Comparison of ENCODE assay signal across 1 cellular context in genomic region chr6:70955441-70956190, GRCh38.
A peak's percentile ranks its signal among the peaks of the same experiment; 100 is the strongest.
TF ChIP-seq lines count a peak whose summit lies in the region.

No MANE protein-coding gene starts in this region.

TF ChIP-seq in HepG2, 621 proteins besides CTCF, POLR2A, EP300 and RAD21 (continued from another document and continues in another):
- TF ChIP-seq TFDP2 (CRISPR knock-in tag; IDR thresholded peaks at IDR 0.05), result peak; percentile 84
- TF ChIP-seq POLR2AphosphoS5 (IDR thresholded peaks at IDR 0.05; ENCODE audit: low read depth, low read length), result no peak
- peak; percentile 9; the same call in 1 of the 2 replicates for TF ChIP-seq SKIL (CRISPR knock-in tag; IDR thresholded peaks at IDR 0.05; ENCODE audit: borderline replicate concordance)
- no peak for TF ChIP-seq TAF15 (IDR thresholded peaks at IDR 0.05; ENCODE audit: low read depth, low read length, poor library complexity, severe bottlenecking)
- TF ChIP-seq ZSCAN29 (CRISPR knock-in tag; conservative IDR thresholded peaks at IDR 0.05), result no peak
- no peak for TF ChIP-seq ZNF660 (CRISPR knock-in tag; IDR thresholded peaks at IDR 0.05; ENCODE audit: borderline replicate concordance, low read depth)
- TF ChIP-seq PAF1 (CRISPR knock-in tag; IDR thresholded peaks at IDR 0.05), result no peak
- TF ChIP-seq SETDB1 (CRISPR knock-in tag; IDR thresholded peaks at IDR 0.05; ENCODE audit: borderline replicate concordance), result no peak
- peak; percentile 83 for TF ChIP-seq ATF7-NPFF (CRISPR knock-in tag; IDR thresholded peaks at IDR 0.05; ENCODE audit: low read depth)
- TF ChIP-seq ZMYM2 (CRISPR knock-in tag; IDR thresholded peaks at IDR 0.05), result no peak
- TF ChIP-seq ZNF101 (CRISPR knock-in tag; IDR thresholded peaks at IDR 0.05; ENCODE audit: borderline replicate concordance, low read depth), result no peak
- no peak for TF ChIP-seq SKI (IDR thresholded peaks at IDR 0.05; ENCODE audit: partially characterized antibody)
- TF ChIP-seq CEBPZ (IDR thresholded peaks at IDR 0.05; ENCODE audit: low read length), result no peak
- no peak; a peak in 1 of 4 replicates for TF ChIP-seq REST (IDR thresholded peaks at IDR 0.05; ENCODE audit: borderline replicate concordance in 1 of 2, low read depth in 1 of 2, low read length in 2 of 2)
- TF ChIP-seq RNF2 (conservative IDR thresholded peaks at IDR 0.05; ENCODE audit: low read depth), result peak; percentile 87
- TF ChIP-seq ETV6 (CRISPR knock-in tag; conservative IDR thresholded peaks at IDR 0.05), result no peak
- TF ChIP-seq RNF219 (CRISPR knock-in tag; IDR thresholded peaks at IDR 0.05), result no peak
- TF ChIP-seq ZBTB46 (CRISPR knock-in tag; IDR thresholded peaks at IDR 0.05; ENCODE audit: borderline replicate concordance), result no peak
- TF ChIP-seq KDM5A (IDR thresholded peaks at IDR 0.05; ENCODE audit: borderline replicate concordance, low read length), result no peak
- TF ChIP-seq ZNF850 (CRISPR knock-in tag; conservative IDR thresholded peaks at IDR 0.05), result no peak
- peak; percentile 83; the same call in 1 of the 2 replicates for TF ChIP-seq ZNF547 (CRISPR knock-in tag; IDR thresholded peaks at IDR 0.05)
- TF ChIP-seq ZNF570 (CRISPR knock-in tag; IDR thresholded peaks at IDR 0.05; ENCODE audit: borderline replicate concordance), result no peak
- TF ChIP-seq MYPOP (CRISPR knock-in tag; IDR thresholded peaks at IDR 0.05), result peak; percentile 99
- peak; percentile 92 for TF ChIP-seq IRX3 (CRISPR knock-in tag; IDR thresholded peaks at IDR 0.05; ENCODE audit: borderline replicate concordance, low read depth)
- TF ChIP-seq MTERF4 (CRISPR knock-in tag; IDR thresholded peaks at IDR 0.05), result no peak
- peak; percentile 72; the same call in 1 of the 2 replicates for TF ChIP-seq E2F1 (CRISPR knock-in tag; IDR thresholded peaks at IDR 0.05)
- TF ChIP-seq IKZF4 (CRISPR knock-in tag; IDR thresholded peaks at IDR 0.05; ENCODE audit: borderline replicate concordance, low read depth, not compliant biosample characterization), result peak; percentile 89
- no peak for TF ChIP-seq HINFP (CRISPR knock-in tag; IDR thresholded peaks at IDR 0.05; ENCODE audit: low read depth)
- no peak for TF ChIP-seq CHD2 (IDR thresholded peaks at IDR 0.05; ENCODE audit: low read depth, low read length)
- peak; percentile 54; the same call in 1 of the 2 replicates for TF ChIP-seq CBFB (CRISPR knock-in tag; IDR thresholded peaks at IDR 0.05)
- no peak for TF ChIP-seq ZNF7 (CRISPR knock-in tag; IDR thresholded peaks at IDR 0.05)
- TF ChIP-seq ZSCAN31 (CRISPR knock-in tag; IDR thresholded peaks at IDR 0.05; ENCODE audit: low read depth), result no peak; the same call in none of the 2 replicates
- TF ChIP-seq ZSCAN21 (CRISPR knock-in tag; IDR thresholded peaks at IDR 0.05; ENCODE audit: borderline replicate concordance), result peak; percentile 85
- TF ChIP-seq KLF12 (CRISPR knock-in tag; IDR thresholded peaks at IDR 0.05; ENCODE audit: borderline replicate concordance), result 0 out of 2 replicates have a peak, but pooled peaks have one; percentile 61
- no peak for TF ChIP-seq NFIB (CRISPR knock-in tag; IDR thresholded peaks at IDR 0.05; ENCODE audit: borderline replicate concordance)
- no peak for TF ChIP-seq ZFP62 (CRISPR knock-in tag; IDR thresholded peaks at IDR 0.05)
- 0 out of 2 replicates have a peak, but pooled peaks have one; percentile 63 for TF ChIP-seq SPEN (CRISPR knock-in tag; IDR thresholded peaks at IDR 0.05; ENCODE audit: low read depth)
- peak; percentile 85; the same call in 1 of the 2 replicates for TF ChIP-seq ZNF747 (CRISPR knock-in tag; IDR thresholded peaks at IDR 0.05; ENCODE audit: borderline replicate concordance)
